ENCODE assay signal across 2 cellular contexts in the genomic region with DNA sequence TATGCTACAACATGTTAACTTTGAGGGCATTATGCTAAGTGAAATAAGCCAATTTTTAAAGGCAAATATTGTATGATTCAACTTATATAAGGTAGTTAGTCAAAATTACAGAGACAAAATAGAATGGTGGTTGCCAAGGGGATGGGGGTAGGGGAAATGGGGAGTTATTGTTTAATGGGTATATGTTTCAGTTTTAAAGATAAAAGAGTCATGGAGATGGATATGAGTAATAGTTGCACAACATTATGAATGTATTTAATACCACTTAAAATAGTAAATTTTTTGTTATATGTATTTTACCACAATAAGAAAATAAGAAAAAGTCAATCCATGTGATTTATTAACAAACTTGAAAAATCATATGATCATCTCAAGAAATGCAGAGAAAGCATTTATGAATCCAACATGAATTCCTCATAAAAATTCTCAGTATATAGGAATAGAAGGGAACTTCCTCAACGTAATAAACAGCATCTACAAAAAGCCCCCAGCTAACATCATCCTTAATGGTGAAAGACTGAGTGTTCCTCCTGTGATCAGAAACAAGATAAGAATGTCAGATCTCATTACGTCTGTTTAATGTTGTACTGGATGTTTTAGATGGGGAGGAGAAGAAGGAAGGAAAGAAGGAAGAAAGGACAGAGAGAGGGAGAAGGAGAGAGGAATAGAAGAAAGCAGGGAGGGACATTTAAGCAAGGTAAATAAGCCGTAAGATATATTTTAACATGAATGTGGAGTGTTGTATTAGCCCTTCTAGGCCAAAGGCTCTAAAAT.
TF ChIP-seq lines count a peak whose summit lies in the region.

No MANE protein-coding gene starts in this region.

TF ChIP-seq in HepG2, 621 proteins besides CTCF, POLR2A, EP300 and RAD21:
- TF ChIP-seq, protein P1, sequence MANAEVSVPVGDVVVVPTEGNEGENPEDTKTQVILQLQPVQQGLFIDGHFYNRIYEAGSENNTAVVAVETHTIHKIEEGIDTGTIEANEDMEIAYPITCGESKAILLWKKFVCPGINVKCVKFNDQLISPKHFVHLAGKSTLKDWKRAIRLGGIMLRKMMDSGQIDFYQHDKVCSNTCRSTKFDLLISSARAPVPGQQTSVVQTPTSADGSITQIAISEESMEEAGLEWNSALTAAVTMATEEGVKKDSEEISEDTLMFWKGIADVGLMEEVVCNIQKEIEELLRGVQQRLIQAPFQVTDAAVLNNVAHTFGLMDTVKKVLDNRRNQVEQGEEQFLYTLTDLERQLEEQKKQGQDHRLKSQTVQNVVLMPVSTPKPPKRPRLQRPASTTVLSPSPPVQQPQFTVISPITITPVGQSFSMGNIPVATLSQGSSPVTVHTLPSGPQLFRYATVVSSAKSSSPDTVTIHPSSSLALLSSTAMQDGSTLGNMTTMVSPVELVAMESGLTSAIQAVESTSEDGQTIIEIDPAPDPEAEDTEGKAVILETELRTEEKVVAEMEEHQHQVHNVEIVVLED (CRISPR knock-in tag; IDR thresholded peaks at IDR 0.05; ENCODE audit: borderline replicate concordance): no peak
- TF ChIP-seq HNRNPK (IDR thresholded peaks at IDR 0.05; ENCODE audit: low read depth, low read length, poor library complexity, severe bottlenecking): peak; percentile 73
TF ChIP-seq in HepG2: peak in this region for 1.

TF ChIP-seq in GM12878, 131 proteins besides CTCF, POLR2A, EP300 and RAD21:
- peak; percentile 64; the same call in 1 of the 2 replicates for TF ChIP-seq JUNB (IDR thresholded peaks at IDR 0.05)
- no peak for TF ChIP-seq SMAD1 (IDR thresholded peaks at IDR 0.05; ENCODE audit: low read depth, partially characterized antibody)
- TF ChIP-seq TCF7 (IDR thresholded peaks at IDR 0.05; ENCODE audit: borderline replicate concordance): peak; percentile 61; the same call in 1 of the 2 replicates
